14 cellular contexts compared by ENCODE assay signal in genomic region chr5:74042559-74043357, GRCh38.
A peak's percentile ranks its signal among the peaks of the same experiment; 100 is the strongest.
DNase-seq lines count a peak whose midpoint lies in the region; ATAC-seq and TF ChIP-seq lines count a peak whose summit lies in the region.
"Had no signal": no experiment of that assay in that cellular context is flagged by ENCODE, and none has a peak within 500 bp of the region (broad histone marks: within the 10 kb centered on the region; RNA-seq: fewer than 3 reads in every experiment).

No MANE protein-coding gene starts in this region.

- no peak for TF ChIP-seq CTCF in choroid plexus epithelial cell (conservative IDR thresholded peaks at IDR 0.05; ENCODE audit: low read depth, low read length)
- no peak for TF ChIP-seq CTCF in mucosa of descending colon (IDR thresholded peaks at IDR 0.05)

- H3K36me3 Mint-ChIP-seq in activated T-helper 17 cell treated with anti-CD3 and anti-CD28 coated beads, Interleukin-2, amount 50 U/mL, for 72 hours (ENCODE audit: low read depth) = no peaks in the 10 kb centered on the region

- no peak overlapping the region for H3K27ac Mint-ChIP-seq in activated T-helper 17 cell treated with anti-CD3 and anti-CD28 coated beads, Interleukin-2, amount 50 U/mL, for 72 hours
- H3K27ac Mint-ChIP-seq: activated T-helper 2 cell treated with anti-CD3 and anti-CD28 coated beads, Interferon-gamma antibody, Interleukin-2, Interleukin-4, amounts not matched to agents 10 μg/mL and 5 μg/mL and 100 μg/mL, durations not matched to agents 14 hours and 24 hours and 36 hours had no signal

- in situ Hi-C loops in ACHN (cut with HindIII; ENCODE audit: low pct_ligation_motif_present, low pct_unique_long_range_greater_than_20kb, low sequenced_read_pairs) = no loop called here

- H3K27me3 Mint-ChIP-seq in activated T-helper 17 cell treated with anti-CD3 and anti-CD28 coated beads, Interleukin-2, amount 50 U/mL, for 72 hours = peaks cover 9% of the 10 kb centered on the region

- ATAC-seq in mucosa of descending colon = peak; percentile 36
- ATAC-seq in HG02588 (IDR thresholded peaks at IDR 0.05; ENCODE audit: unreplicated experiment) = no peak
- no peak for ATAC-seq in HG02759 (IDR thresholded peaks at IDR 0.05; ENCODE audit: unreplicated experiment)
- ATAC-seq in activated T-helper 17 cell treated with anti-CD3 and anti-CD28 coated beads, Interleukin-2, amount 50 U/mL, for 72 hours (replicated peaks) = no peak

- H3K4me3 Mint-ChIP-seq in activated T-helper 17 cell treated with anti-CD3 and anti-CD28 coated beads, Interleukin-2, amount 50 U/mL, for 72 hours = no peak overlapping the region

- no peaks in the 10 kb centered on the region for H3K4me1 Mint-ChIP-seq in activated T-helper 17 cell treated with anti-CD3 and anti-CD28 coated beads, Interleukin-2, amount 50 U/mL, for 72 hours

- no peaks in the 10 kb centered on the region for H3K4me1 ChIP-seq in mucosa of descending colon (ENCODE audit: low read depth)

- H3K36me3 ChIP-seq in mucosa of descending colon (ENCODE audit: low read depth) = no peaks in the 10 kb centered on the region
- H3K36me3 ChIP-seq: BE2C, WERI-Rb-1 had no signal

- DNase-seq in ACHN = peak; percentile 78
- DNase-seq in HT1080 (ENCODE audit: low read depth) = peak; percentile 90
- DNase-seq in choroid plexus epithelial cell (ENCODE audit: low read depth) = peak; percentile 80
- DNase-seq in mucosa of descending colon = no peak
- DNase-seq in activated CD8-positive, alpha-beta memory T cell treated with anti-CD3 and anti-CD28 coated beads for 24 hours = no peak
- DNase-seq: BE2C, GF-D8, NCI-H2171, WERI-Rb-1 had no signal

- H3K9me3 Mint-ChIP-seq in activated T-helper 17 cell treated with anti-CD3 and anti-CD28 coated beads, Interleukin-2, amount 50 U/mL, for 72 hours = no peaks in the 10 kb centered on the region
- H3K9me3 Mint-ChIP-seq: activated T-helper 2 cell treated with anti-CD3 and anti-CD28 coated beads, Interferon-gamma antibody, Interleukin-2, Interleukin-4, amounts not matched to agents 10 μg/mL and 5 μg/mL and 100 μg/mL, durations not matched to agents 14 hours and 24 hours and 36 hours had no signal

- H3K4me3 ChIP-seq in choroid plexus epithelial cell (ENCODE audit: low read depth, low read length) (no peak overlapping the region), mucosa of descending colon (no peak overlapping the region)
- H3K4me3 ChIP-seq: skin epidermis had no signal

- intact Hi-C loops in mucosa of descending colon (cut with DNase I, micrococcal nuclease) = no loop called here

- no peaks in the 10 kb centered on the region for H3K9me3 ChIP-seq in mucosa of descending colon
- H3K9me3 ChIP-seq: BE2C had no signal

Comparison
In these comparisons a context has a peak if more than half of its experiments do, and no peak if none do; other contexts are left out.
1. DNase-seq: peak in ACHN (single experiment), HT1080 (single experiment) and choroid plexus epithelial cell (single experiment); none in mucosa of descending colon (0 of 3) and activated CD8-positive, alpha-beta memory T cell treated with anti-CD3 and anti-CD28 coated beads for 24 hours (single experiment).